15 cellular contexts compared by ENCODE assay signal in the genomic region with DNA sequence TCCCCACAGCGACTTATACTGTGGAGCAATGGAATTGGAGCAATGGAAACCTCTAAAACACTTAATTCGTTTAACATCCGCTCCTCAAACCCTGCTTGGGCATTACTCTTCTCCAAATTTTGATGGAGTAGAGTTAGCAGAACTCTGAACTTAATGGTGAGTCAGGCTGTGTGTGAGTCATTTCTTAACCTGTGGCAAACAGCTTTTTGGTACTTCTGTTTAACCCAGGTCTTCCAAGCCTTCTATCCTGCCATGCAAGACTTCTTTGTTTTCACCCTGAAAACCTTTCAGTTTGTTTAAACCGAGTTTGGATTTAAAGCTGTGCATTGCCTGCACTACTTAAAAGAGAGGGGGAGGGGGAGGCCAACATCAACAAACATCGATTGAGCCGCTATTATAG. TPM values are rescaled to one million over a fixed set of nuclear protein-coding genes. Genes with fewer than 3 reads are reported as not detected.
DNase-seq lines count a peak whose midpoint lies in the region; ATAC-seq lines count a peak whose summit lies in the region.
"Had no signal": no experiment of that assay in that cellular context is flagged by ENCODE, and none has a peak within 500 bp of the region (broad histone marks: within the 10 kb centered on the region; RNA-seq: fewer than 3 reads in every experiment).

No MANE protein-coding gene starts in this region.

- DNase-seq in activated naive CD4-positive, alpha-beta T cell treated with anti-CD3 and anti-CD28 coated beads for 36 hours = peak; percentile 13
- DNase-seq in activated naive CD4-positive, alpha-beta T cell (lab: John Stamatoyannopoulos, UW) = no peak
- DNase-seq in RKO (ENCODE audit: low spot score) (peak; percentile 24), posterior cingulate gyrus (no peak), globus pallidus (ENCODE audit: low spot score) (no peak)
- peak in 1 of 2 donors; percentile 47 for DNase-seq in stimulated activated effector memory CD8-positive, alpha-beta T cell treated with anti-CD3 and anti-CD28 coated beads, Interleukin-12 subunit alpha, Interleukin-12 subunit beta, amount 100 ng/mL, for 72 hours (ENCODE audit: low spot score in 2 of 2)
- DNase-seq: activated CD8-positive, alpha-beta memory T cell treated with anti-CD3 and anti-CD28 coated beads for 24 hours; activated naive CD4-positive, alpha-beta T cell treated with anti-CD3 and anti-CD28 coated beads, Interleukin-2, amount 10 ng/mL, durations not matched to agents 7 days and 5 days; CD4-positive, alpha-beta memory T cell; effector memory CD8-positive, alpha-beta T cell; lower lobe of right lung; NCI-H1048; stimulated activated CD4-positive, alpha-beta T cell treated with anti-CD3 and anti-CD28 coated beads, Interleukin-4, amount 100 ng/mL, for 1 hour had no signal

- H3K27me3 Mint-ChIP-seq in activated naive CD4-positive, alpha-beta T cell treated with anti-CD3 and anti-CD28 coated beads for 36 hours (ENCODE audit: low read depth) = no peaks in the 10 kb centered on the region
- H3K27me3 Mint-ChIP-seq: CD4-positive, alpha-beta memory T cell; effector memory CD8-positive, alpha-beta T cell had no signal

- no peaks in the 10 kb centered on the region for H3K9me3 Mint-ChIP-seq in activated naive CD4-positive, alpha-beta T cell treated with anti-CD3 and anti-CD28 coated beads for 36 hours
- no peaks in the 10 kb centered on the region for H3K9me3 Mint-ChIP-seq in stimulated activated effector memory CD8-positive, alpha-beta T cell treated with anti-CD3 and anti-CD28 coated beads, Interleukin-12 subunit alpha, Interleukin-12 subunit beta, amount 100 ng/mL, for 72 hours
- H3K9me3 Mint-ChIP-seq: activated naive CD4-positive, alpha-beta T cell treated with anti-CD3 and anti-CD28 coated beads, Interleukin-2, amount 10 ng/mL, durations not matched to agents 7 days and 5 days; effector memory CD8-positive, alpha-beta T cell had no signal

- H3K4me3 Mint-ChIP-seq in activated naive CD4-positive, alpha-beta T cell treated with anti-CD3 and anti-CD28 coated beads for 36 hours = no peak overlapping the region
- no peak overlapping the region for H3K4me3 Mint-ChIP-seq in stimulated activated effector memory CD8-positive, alpha-beta T cell treated with anti-CD3 and anti-CD28 coated beads, Interleukin-12 subunit alpha, Interleukin-12 subunit beta, amount 100 ng/mL, for 72 hours
- H3K4me3 Mint-ChIP-seq: activated naive CD4-positive, alpha-beta T cell treated with anti-CD3 and anti-CD28 coated beads, Interleukin-2, amount 10 ng/mL, durations not matched to agents 7 days and 5 days; CD4-positive, alpha-beta memory T cell; effector memory CD8-positive, alpha-beta T cell had no signal

- CTCF ChIA-PET in activated naive CD4-positive, alpha-beta T cell treated with anti-CD3 and anti-CD28 coated beads for 36 hours (lab: Charles Lee) = no interaction called here

- H3K4me1 Mint-ChIP-seq in activated naive CD4-positive, alpha-beta T cell treated with anti-CD3 and anti-CD28 coated beads for 36 hours (ENCODE audit: low read depth) = peaks cover 11% of the 10 kb centered on the region
- peaks cover 10% of the 10 kb centered on the region for H3K4me1 Mint-ChIP-seq in stimulated activated effector memory CD8-positive, alpha-beta T cell treated with anti-CD3 and anti-CD28 coated beads, Interleukin-12 subunit alpha, Interleukin-12 subunit beta, amount 100 ng/mL, for 72 hours

- ATAC-seq in HG02610 (IDR thresholded peaks at IDR 0.05; ENCODE audit: unreplicated experiment) = peak; percentile 31
- peak; percentile 55 for ATAC-seq in stimulated activated effector memory CD8-positive, alpha-beta T cell treated with anti-CD3 and anti-CD28 coated beads, Interleukin-12 subunit alpha, Interleukin-12 subunit beta, amount 100 ng/mL, for 72 hours
- ATAC-seq in GM21576 (IDR thresholded peaks at IDR 0.05; ENCODE audit: unreplicated experiment) = no peak
- ATAC-seq: effector memory CD8-positive, alpha-beta T cell; lower lobe of right lung had no signal

- H3K27ac Mint-ChIP-seq in activated naive CD4-positive, alpha-beta T cell treated with anti-CD3 and anti-CD28 coated beads for 36 hours = no peak overlapping the region
- no peak overlapping the region for H3K27ac Mint-ChIP-seq in stimulated activated effector memory CD8-positive, alpha-beta T cell treated with anti-CD3 and anti-CD28 coated beads, Interleukin-12 subunit alpha, Interleukin-12 subunit beta, amount 100 ng/mL, for 72 hours
- H3K27ac Mint-ChIP-seq: activated naive CD4-positive, alpha-beta T cell treated with anti-CD3 and anti-CD28 coated beads, Interleukin-2, amount 10 ng/mL, durations not matched to agents 7 days and 5 days; CD4-positive, alpha-beta memory T cell; effector memory CD8-positive, alpha-beta T cell had no signal

- intact Hi-C loops in activated naive CD4-positive, alpha-beta T cell treated with anti-CD3 and anti-CD28 coated beads for 36 hours (cut with micrococcal nuclease) = loop anchor here (5.0 kb wide), 1 partner anchor 1162 kb away; a partner anchor contains a TSS
- intact Hi-C loops in posterior cingulate gyrus (cut with DNase I) = no loop called here

- no peaks in the 10 kb centered on the region for H3K36me3 Mint-ChIP-seq in activated naive CD4-positive, alpha-beta T cell treated with anti-CD3 and anti-CD28 coated beads for 36 hours (ENCODE audit: low read depth)
- no peaks in the 10 kb centered on the region for H3K36me3 Mint-ChIP-seq in stimulated activated effector memory CD8-positive, alpha-beta T cell treated with anti-CD3 and anti-CD28 coated beads, Interleukin-12 subunit alpha, Interleukin-12 subunit beta, amount 100 ng/mL, for 72 hours
- H3K36me3 Mint-ChIP-seq: activated naive CD4-positive, alpha-beta T cell treated with anti-CD3 and anti-CD28 coated beads, Interleukin-2, amount 10 ng/mL, durations not matched to agents 7 days and 5 days had no signal

RNA-seq across cellular contexts. Expression of a gene that starts 3.6 kb away (rescaled TPM):
- 1 to 10 TPM; 1.5 TPM for total RNA-seq in activated naive CD4-positive, alpha-beta T cell treated with anti-CD3 and anti-CD28 coated beads for 36 hours

Comparison
In these comparisons a context has a peak if more than half of its experiments do, and no peak if none do; other contexts are left out.
1. DNase-seq: peak in activated naive CD4-positive, alpha-beta T cell treated with anti-CD3 and anti-CD28 coated beads for 36 hours (single experiment) and RKO (single experiment); none in activated naive CD4-positive, alpha-beta T cell (0 of 4), posterior cingulate gyrus (0 of 10) and globus pallidus (single experiment).